ENCODE assay signal across 8 cellular contexts in genomic region chr7:39566056-39566921, GRCh38. TPM values are rescaled to one million over a fixed set of nuclear protein-coding genes. Genes with fewer than 3 reads are reported as not detected.
A peak's percentile ranks its signal among the peaks of the same experiment; 100 is the strongest.
DNase-seq lines count a peak whose midpoint lies in the region; ATAC-seq and TF ChIP-seq lines count a peak whose summit lies in the region.

TSS of gene YAE1 (plus strand) at chr7:39566404. CDS start at chr7:39566419, 15 bp downstream.

- peak; percentile 99 for ATAC-seq in GM21528 (IDR thresholded peaks at IDR 0.05; ENCODE audit: low FRiP score, unreplicated experiment)

- H3K4me3 ChIP-seq in epithelial cell of proximal tubule (ENCODE audit: low read depth, low read length), result peak within 1 kb of the TSS; percentile 85

- TF ChIP-seq CTCF in epithelial cell of proximal tubule (conservative IDR thresholded peaks at IDR 0.05; ENCODE audit: low read depth, low read length), result no peak

- DNase-seq in DMS 273 treated with DMSO at 0.1 percent for 48 hours (lab: John Stamatoyannopoulos, UW), result peak; percentile 74
- peak; percentile 88 for DNase-seq in HuH-7.5 (ENCODE audit: low spot score)
- DNase-seq in OCI-M1 (lab: John Stamatoyannopoulos, UW), result peak; percentile 82
- peak; percentile 80 for DNase-seq in activated T-cell treated with anti-CD3 and anti-CD28 coated beads for 48 hours (ENCODE audit: low read depth)
- no peak for DNase-seq in epithelial cell of proximal tubule (ENCODE audit: low read depth)
- DNase-seq in mucosa of gallbladder (ENCODE audit: low spot score), result peak; percentile 76
- DNase-seq in stimulated activated CD8-positive, alpha-beta memory T cell treated with anti-CD3 and anti-CD28 coated beads, Interleukin-4, amount 100 ng/mL, for 4 hours (ENCODE audit: low read depth in 2 of 2, low spot score in 1 of 2), result peak; percentile 54 to 68

RNA-seq across cellular contexts. Expression of gene YAE1, which starts in this region (rescaled TPM):
- total RNA-seq in epithelial cell of proximal tubule (20.5 and 20.9 TPM in 2 replicates), mucosa of gallbladder (19.4 TPM)
